ENCODE assay signal across 2 cellular contexts in the genomic region with DNA sequence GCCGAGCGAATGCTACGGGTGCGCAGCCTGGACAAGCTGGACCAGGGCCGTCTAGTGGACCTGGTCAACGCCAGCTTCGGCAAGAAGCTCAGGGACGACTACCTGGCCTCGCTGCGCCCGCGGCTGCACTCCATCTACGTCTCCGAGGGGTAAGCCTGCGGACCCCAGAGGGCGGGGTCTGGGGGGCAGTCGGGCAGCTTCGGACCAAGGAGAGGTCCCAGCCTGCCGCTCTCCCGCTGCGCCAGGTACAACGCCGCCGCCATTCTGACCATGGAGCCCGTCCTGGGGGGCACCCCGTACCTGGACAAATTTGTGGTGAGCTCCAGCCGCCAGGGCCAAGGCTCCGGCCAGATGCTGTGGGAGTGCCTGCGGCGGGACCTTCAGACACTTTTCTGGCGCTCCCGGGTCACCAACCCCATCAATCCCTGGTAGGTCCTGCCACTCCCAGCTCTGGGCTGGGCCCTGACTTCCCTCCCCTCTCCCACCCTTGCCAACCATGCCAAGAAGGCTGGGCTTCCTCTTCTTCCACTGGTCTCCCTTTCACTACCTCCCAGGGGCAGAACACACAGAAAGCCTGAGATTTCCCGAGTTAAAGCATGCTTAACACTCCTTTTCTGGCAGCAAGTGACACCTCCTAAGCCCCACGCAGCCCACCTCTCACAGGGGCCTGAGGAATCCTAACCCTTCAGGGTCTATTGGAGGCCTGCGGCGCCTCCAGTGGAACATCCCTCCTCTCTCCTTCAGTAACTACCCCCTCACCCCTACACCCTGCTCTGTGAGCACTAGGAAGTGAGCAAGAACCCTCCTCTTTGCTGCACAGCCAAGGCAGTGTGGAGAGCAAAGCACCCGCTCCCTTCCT.
TF ChIP-seq lines count a peak whose summit lies in the region.

No MANE protein-coding gene starts in this region.

TF ChIP-seq in K562, 482 proteins besides CTCF, POLR2A, EP300 and RAD21:
- TF ChIP-seq, protein P1, sequence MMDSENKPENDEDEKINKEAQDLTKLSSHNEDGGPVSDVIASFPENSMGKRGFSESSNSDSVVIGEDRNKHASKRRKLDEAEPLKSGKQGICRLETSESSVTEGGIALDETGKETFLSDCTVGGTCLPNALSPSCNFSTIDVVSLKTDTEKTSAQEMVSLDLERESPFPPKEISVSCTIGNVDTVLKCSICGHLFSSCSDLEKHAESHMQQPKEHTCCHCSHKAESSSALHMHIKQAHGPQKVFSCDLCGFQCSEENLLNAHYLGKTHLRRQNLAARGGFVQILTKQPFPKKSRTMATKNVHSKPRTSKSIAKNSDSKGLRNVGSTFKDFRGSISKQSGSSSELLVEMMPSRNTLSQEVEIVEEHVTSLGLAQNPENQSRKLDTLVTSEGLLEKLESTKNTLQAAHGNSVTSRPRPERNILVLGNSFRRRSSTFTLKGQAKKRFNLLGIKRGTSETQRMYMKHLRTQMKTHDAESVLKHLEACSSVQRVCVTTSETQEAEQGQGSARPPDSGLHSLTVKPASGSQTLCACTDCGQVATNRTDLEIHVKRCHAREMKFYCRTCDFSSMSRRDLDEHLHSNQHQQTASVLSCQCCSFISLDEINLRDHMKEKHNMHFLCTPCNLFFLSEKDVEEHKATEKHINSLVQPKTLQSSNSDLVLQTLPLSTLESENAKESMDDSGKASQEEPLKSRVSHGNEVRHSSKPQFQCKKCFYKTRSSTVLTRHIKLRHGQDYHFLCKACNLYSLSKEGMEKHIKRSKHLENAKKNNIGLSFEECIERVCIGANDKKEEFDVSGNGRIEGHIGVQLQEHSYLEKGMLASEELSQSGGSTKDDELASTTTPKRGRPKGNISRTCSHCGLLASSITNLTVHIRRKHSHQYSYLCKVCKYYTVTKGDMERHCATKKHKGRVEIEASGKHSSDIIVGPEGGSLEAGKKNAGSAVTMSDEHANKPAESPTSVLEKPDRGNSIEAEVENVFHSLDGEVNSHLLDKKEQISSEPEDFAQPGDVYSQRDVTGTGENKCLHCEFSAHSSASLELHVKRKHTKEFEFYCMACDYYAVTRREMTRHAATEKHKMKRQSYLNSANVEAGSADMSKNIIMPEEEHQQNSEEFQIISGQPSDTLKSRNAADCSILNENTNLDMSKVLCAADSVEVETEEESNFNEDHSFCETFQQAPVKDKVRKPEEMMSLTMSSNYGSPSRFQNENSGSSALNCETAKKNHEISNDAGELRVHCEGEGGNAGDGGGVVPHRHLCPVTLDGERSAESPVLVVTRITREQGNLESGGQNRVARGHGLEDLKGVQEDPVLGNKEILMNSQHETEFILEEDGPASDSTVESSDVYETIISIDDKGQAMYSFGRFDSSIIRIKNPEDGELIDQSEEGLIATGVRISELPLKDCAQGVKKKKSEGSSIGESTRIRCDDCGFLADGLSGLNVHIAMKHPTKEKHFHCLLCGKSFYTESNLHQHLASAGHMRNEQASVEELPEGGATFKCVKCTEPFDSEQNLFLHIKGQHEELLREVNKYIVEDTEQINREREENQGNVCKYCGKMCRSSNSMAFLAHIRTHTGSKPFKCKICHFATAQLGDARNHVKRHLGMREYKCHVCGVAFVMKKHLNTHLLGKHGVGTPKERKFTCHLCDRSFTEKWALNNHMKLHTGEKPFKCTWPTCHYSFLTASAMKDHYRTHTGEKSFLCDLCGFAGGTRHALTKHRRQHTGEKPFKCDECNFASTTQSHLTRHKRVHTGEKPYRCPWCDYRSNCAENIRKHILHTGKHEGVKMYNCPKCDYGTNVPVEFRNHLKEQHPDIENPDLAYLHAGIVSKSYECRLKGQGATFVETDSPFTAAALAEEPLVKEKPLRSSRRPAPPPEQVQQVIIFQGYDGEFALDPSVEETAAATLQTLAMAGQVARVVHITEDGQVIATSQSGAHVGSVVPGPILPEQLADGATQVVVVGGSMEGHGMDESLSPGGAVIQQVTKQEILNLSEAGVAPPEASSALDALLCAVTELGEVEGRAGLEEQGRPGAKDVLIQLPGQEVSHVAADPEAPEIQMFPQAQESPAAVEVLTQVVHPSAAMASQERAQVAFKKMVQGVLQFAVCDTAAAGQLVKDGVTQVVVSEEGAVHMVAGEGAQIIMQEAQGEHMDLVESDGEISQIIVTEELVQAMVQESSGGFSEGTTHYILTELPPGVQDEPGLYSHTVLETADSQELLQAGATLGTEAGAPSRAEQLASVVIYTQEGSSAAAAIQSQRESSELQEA (IDR thresholded peaks at IDR 0.05; ENCODE audit: low read depth) = peak; percentile 75
- TF ChIP-seq POLR2G (IDR thresholded peaks at IDR 0.05; ENCODE audit: low read depth, low read length) (peak; percentile 59; the same call in 1 of the 2 replicates), ZFP36 (IDR thresholded peaks at IDR 0.05; ENCODE audit: low read depth, low read length, partially characterized antibody) (no peak)

TF ChIP-seq in HepG2, 621 proteins besides CTCF, POLR2A, EP300 and RAD21 (continues in another document):
- TF ChIP-seq ZNF549 (CRISPR knock-in tag; IDR thresholded peaks at IDR 0.05) (no peak), AGO1 (IDR thresholded peaks at IDR 0.05; ENCODE audit: low read depth, low read length, poor library complexity, severe bottlenecking) (peak; percentile 36), POLR2G (IDR thresholded peaks at IDR 0.05; ENCODE audit: low read depth, low read length) (0 out of 2 replicates have a peak, but pooled peaks have one; percentile 4), ZNF607 (CRISPR knock-in tag; IDR thresholded peaks at IDR 0.05; ENCODE audit: borderline replicate concordance) (no peak), AGO2 (optimal IDR thresholded peaks at IDR 0.05; ENCODE audit: low read depth, low read length) (peak; percentile 69), ZFP82 (CRISPR knock-in tag; IDR thresholded peaks at IDR 0.05; ENCODE audit: borderline replicate concordance) (no peak), NFE2 (CRISPR knock-in tag; IDR thresholded peaks at IDR 0.05) (no peak), NFYB (CRISPR knock-in tag; IDR thresholded peaks at IDR 0.05) (no peak), REL (CRISPR knock-in tag; conservative IDR thresholded peaks at IDR 0.05) (no peak), MAZ (IDR thresholded peaks at IDR 0.05; ENCODE audit: borderline replicate concordance, low read depth, low read length) (no peak), MAZ (CRISPR knock-in tag; IDR thresholded peaks at IDR 0.05; ENCODE audit: low read depth) (no peak), ZFP41 (CRISPR knock-in tag; IDR thresholded peaks at IDR 0.05; ENCODE audit: borderline replicate concordance) (no peak), ZNF619 (CRISPR knock-in tag; IDR thresholded peaks at IDR 0.05) (no peak), ZNF343 (CRISPR knock-in tag; IDR thresholded peaks at IDR 0.05) (no peak), TCF12 (IDR thresholded peaks at IDR 0.05) (no peak), TCF12 (CRISPR knock-in tag; IDR thresholded peaks at IDR 0.05) (no peak), FOXC1 (CRISPR knock-in tag; IDR thresholded peaks at IDR 0.05; ENCODE audit: borderline replicate concordance) (no peak), HOXA3 (CRISPR knock-in tag; IDR thresholded peaks at IDR 0.05) (0 out of 2 replicates have a peak, but pooled peaks have one; percentile 13), YEATS4 (CRISPR knock-in tag; IDR thresholded peaks at IDR 0.05; ENCODE audit: borderline replicate concordance) (no peak)
- TF ChIP-seq, protein P2, sequence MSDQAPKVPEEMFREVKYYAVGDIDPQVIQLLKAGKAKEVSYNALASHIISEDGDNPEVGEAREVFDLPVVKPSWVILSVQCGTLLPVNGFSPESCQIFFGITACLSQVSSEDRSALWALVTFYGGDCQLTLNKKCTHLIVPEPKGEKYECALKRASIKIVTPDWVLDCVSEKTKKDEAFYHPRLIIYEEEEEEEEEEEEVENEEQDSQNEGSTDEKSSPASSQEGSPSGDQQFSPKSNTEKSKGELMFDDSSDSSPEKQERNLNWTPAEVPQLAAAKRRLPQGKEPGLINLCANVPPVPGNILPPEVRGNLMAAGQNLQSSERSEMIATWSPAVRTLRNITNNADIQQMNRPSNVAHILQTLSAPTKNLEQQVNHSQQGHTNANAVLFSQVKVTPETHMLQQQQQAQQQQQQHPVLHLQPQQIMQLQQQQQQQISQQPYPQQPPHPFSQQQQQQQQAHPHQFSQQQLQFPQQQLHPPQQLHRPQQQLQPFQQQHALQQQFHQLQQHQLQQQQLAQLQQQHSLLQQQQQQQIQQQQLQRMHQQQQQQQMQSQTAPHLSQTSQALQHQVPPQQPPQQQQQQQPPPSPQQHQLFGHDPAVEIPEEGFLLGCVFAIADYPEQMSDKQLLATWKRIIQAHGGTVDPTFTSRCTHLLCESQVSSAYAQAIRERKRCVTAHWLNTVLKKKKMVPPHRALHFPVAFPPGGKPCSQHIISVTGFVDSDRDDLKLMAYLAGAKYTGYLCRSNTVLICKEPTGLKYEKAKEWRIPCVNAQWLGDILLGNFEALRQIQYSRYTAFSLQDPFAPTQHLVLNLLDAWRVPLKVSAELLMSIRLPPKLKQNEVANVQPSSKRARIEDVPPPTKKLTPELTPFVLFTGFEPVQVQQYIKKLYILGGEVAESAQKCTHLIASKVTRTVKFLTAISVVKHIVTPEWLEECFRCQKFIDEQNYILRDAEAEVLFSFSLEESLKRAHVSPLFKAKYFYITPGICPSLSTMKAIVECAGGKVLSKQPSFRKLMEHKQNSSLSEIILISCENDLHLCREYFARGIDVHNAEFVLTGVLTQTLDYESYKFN (CRISPR knock-in tag; conservative IDR thresholded peaks at IDR 0.05) = no peak
- TF ChIP-seq, protein P3, sequence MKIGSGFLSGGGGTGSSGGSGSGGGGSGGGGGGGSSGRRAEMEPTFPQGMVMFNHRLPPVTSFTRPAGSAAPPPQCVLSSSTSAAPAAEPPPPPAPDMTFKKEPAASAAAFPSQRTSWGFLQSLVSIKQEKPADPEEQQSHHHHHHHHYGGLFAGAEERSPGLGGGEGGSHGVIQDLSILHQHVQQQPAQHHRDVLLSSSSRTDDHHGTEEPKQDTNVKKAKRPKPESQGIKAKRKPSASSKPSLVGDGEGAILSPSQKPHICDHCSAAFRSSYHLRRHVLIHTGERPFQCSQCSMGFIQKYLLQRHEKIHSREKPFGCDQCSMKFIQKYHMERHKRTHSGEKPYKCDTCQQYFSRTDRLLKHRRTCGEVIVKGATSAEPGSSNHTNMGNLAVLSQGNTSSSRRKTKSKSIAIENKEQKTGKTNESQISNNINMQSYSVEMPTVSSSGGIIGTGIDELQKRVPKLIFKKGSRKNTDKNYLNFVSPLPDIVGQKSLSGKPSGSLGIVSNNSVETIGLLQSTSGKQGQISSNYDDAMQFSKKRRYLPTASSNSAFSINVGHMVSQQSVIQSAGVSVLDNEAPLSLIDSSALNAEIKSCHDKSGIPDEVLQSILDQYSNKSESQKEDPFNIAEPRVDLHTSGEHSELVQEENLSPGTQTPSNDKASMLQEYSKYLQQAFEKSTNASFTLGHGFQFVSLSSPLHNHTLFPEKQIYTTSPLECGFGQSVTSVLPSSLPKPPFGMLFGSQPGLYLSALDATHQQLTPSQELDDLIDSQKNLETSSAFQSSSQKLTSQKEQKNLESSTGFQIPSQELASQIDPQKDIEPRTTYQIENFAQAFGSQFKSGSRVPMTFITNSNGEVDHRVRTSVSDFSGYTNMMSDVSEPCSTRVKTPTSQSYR (CRISPR knock-in tag; IDR thresholded peaks at IDR 0.05; ENCODE audit: borderline replicate concordance) = no peak
- TF ChIP-seq, protein P4, sequence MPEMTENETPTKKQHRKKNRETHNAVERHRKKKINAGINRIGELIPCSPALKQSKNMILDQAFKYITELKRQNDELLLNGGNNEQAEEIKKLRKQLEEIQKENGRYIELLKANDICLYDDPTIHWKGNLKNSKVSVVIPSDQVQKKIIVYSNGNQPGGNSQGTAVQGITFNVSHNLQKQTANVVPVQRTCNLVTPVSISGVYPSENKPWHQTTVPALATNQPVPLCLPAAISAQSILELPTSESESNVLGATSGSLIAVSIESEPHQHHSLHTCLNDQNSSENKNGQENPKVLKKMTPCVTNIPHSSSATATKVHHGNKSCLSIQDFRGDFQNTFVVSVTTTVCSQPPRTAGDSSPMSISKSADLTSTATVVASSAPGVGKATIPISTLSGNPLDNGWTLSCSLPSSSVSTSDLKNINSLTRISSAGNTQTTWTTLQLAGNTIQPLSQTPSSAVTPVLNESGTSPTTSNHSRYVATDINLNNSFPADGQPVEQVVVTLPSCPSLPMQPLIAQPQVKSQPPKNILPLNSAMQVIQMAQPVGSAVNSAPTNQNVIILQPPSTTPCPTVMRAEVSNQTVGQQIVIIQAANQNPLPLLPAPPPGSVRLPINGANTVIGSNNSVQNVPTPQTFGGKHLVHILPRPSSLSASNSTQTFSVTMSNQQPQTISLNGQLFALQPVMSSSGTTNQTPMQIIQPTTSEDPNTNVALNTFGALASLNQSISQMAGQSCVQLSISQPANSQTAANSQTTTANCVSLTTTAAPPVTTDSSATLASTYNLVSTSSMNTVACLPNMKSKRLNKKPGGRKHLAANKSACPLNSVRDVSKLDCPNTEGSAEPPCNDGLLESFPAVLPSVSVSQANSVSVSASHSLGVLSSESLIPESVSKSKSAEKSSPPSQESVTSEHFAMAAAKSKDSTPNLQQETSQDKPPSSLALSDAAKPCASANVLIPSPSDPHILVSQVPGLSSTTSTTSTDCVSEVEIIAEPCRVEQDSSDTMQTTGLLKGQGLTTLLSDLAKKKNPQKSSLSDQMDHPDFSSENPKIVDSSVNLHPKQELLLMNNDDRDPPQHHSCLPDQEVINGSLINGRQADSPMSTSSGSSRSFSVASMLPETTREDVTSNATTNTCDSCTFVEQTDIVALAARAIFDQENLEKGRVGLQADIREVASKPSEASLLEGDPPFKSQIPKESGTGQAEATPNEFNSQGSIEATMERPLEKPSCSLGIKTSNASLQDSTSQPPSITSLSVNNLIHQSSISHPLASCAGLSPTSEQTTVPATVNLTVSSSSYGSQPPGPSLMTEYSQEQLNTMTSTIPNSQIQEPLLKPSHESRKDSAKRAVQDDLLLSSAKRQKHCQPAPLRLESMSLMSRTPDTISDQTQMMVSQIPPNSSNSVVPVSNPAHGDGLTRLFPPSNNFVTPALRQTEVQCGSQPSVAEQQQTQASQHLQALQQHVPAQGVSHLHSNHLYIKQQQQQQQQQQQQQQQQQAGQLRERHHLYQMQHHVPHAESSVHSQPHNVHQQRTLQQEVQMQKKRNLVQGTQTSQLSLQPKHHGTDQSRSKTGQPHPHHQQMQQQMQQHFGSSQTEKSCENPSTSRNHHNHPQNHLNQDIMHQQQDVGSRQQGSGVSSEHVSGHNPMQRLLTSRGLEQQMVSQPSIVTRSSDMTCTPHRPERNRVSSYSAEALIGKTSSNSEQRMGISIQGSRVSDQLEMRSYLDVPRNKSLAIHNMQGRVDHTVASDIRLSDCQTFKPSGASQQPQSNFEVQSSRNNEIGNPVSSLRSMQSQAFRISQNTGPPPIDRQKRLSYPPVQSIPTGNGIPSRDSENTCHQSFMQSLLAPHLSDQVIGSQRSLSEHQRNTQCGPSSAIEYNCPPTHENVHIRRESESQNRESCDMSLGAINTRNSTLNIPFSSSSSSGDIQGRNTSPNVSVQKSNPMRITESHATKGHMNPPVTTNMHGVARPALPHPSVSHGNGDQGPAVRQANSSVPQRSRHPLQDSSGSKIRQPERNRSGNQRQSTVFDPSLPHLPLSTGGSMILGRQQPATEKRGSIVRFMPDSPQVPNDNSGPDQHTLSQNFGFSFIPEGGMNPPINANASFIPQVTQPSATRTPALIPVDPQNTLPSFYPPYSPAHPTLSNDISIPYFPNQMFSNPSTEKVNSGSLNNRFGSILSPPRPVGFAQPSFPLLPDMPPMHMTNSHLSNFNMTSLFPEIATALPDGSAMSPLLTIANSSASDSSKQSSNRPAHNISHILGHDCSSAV (CRISPR knock-in tag; IDR thresholded peaks at IDR 0.05; ENCODE audit: borderline replicate concordance) = no peak
- TF ChIP-seq, protein P5, sequence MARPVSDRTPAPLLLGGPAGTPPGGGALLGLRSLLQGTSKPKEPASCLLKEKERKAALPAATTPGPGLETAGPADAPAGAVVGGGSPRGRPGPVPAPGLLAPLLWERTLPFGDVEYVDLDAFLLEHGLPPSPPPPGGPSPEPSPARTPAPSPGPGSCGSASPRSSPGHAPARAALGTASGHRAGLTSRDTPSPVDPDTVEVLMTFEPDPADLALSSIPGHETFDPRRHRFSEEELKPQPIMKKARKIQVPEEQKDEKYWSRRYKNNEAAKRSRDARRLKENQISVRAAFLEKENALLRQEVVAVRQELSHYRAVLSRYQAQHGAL (CRISPR knock-in tag; IDR thresholded peaks at IDR 0.05; ENCODE audit: not compliant biosample characterization) = no peak
